ENCODE assay signal across 8 cellular contexts in genomic region chr10:5412277-5412941, GRCh38. TPM values are rescaled to one million over a fixed set of nuclear protein-coding genes. Genes with fewer than 3 reads are reported as not detected.
DNase-seq lines count a peak whose midpoint lies in the region; ATAC-seq and TF ChIP-seq lines count a peak whose summit lies in the region.

NET1 (plus strand) TSS chr10:5412557; CDS start chr10:5412693, 136 bp downstream.

- CTCF ChIA-PET in activated CD4-positive, alpha-beta T cell treated with anti-CD3 and anti-CD28 coated beads for 36 hours (lab: Charles Lee), result no interaction called here

- H3K9ac ChIP-seq in colonic mucosa (ENCODE audit: low read depth in 2 of 2, low read length in 2 of 2), result peak within 1 kb of the TSS; percentile 63 to 82

- POLR2A ChIA-PET in activated CD4-positive, alpha-beta T cell treated with anti-CD3 and anti-CD28 coated beads for 36 hours (lab: Charles Lee), result no interaction called here

- no peaks in the 10 kb centered on the region for H3K9me3 ChIP-seq in colonic mucosa

- H3K27ac Mint-ChIP-seq in activated CD4-positive, alpha-beta T cell treated with anti-CD3 and anti-CD28 coated beads for 36 hours, result peak within 1 kb of the TSS; percentile 61

- TF ChIP-seq CTCF in colonic mucosa (IDR thresholded peaks at IDR 0.05), result no peak

- ATAC-seq in GM19035 (IDR thresholded peaks at IDR 0.05; ENCODE audit: unreplicated experiment) (peak; percentile 98), HG03342 (IDR thresholded peaks at IDR 0.05; ENCODE audit: unreplicated experiment) (peak; percentile 98)
- ATAC-seq in activated CD4-positive, alpha-beta T cell treated with anti-CD3 and anti-CD28 coated beads for 36 hours, result peak; percentile 93

- peaks cover 1% of the 10 kb centered on the region for H3K36me3 Mint-ChIP-seq in activated CD4-positive, alpha-beta T cell treated with anti-CD3 and anti-CD28 coated beads for 36 hours (ENCODE audit: low read depth)

- peaks cover 3% of the 10 kb centered on the region for H3K4me1 Mint-ChIP-seq in activated CD4-positive, alpha-beta T cell treated with anti-CD3 and anti-CD28 coated beads for 36 hours

- intact Hi-C loops in activated CD4-positive, alpha-beta T cell treated with anti-CD3 and anti-CD28 coated beads for 36 hours (cut with DNase I, micrococcal nuclease), result loop anchor here in 1 of 2 experiments (1.0 kb wide), 1 partner anchor 586 kb away; the partner anchor contains the start of gene AKR1E2
- intact Hi-C loops in colonic mucosa (cut with DNase I), result no loop called here

- H3K27ac ChIP-seq in colonic mucosa, result no peak within 1 kb of the TSS
- H3K27ac ChIP-seq in layer of hippocampus (ENCODE audit: low read depth, low read length), result peak within 1 kb of the TSS; percentile 47

- H3K4me3 Mint-ChIP-seq in activated CD4-positive, alpha-beta T cell treated with anti-CD3 and anti-CD28 coated beads for 36 hours, result no peak within 1 kb of the TSS

- no peaks in the 10 kb centered on the region for H3K4me1 ChIP-seq in colonic mucosa

- DNase-seq in Ammon's horn (ENCODE audit: low spot score) (peak; percentile 96), NCI-H446 treated with DMSO at 0.1 percent for 48 hours (lab: John Stamatoyannopoulos, UW) (peak; percentile 90), colonic mucosa (peak; percentile 91)
- DNase-seq in activated CD4-positive, alpha-beta T cell treated with anti-CD3 and anti-CD28 coated beads for 36 hours, result peak; percentile 88
- DNase-seq in stimulated activated CD4-positive, alpha-beta T cell treated with anti-CD3 and anti-CD28 coated beads, Interleukin-1b, Interleukin-23, amount 100 ng/mL, for 4 hours (ENCODE audit: low read depth in 2 of 2), result peak; percentile 48 to 62

- H3K27me3 Mint-ChIP-seq in activated CD4-positive, alpha-beta T cell treated with anti-CD3 and anti-CD28 coated beads for 36 hours, result peaks cover 17% of the 10 kb centered on the region

- peaks cover 2% of the 10 kb centered on the region for H3K9me3 Mint-ChIP-seq in activated CD4-positive, alpha-beta T cell treated with anti-CD3 and anti-CD28 coated beads for 36 hours (ENCODE audit: low read depth)

- no peaks in the 10 kb centered on the region for H3K27me3 ChIP-seq in colonic mucosa
- H3K27me3 ChIP-seq in layer of hippocampus (ENCODE audit: control insufficient read depth, insufficient read depth, low read length), result no peaks in the 10 kb centered on the region

- peak within 1 kb of the TSS; percentile 79 for H3K4me3 ChIP-seq in colonic mucosa

- no peaks in the 10 kb centered on the region for H3K36me3 ChIP-seq in colonic mucosa

RNA-seq across cellular contexts. Expression of gene NET1, which starts in this region (rescaled TPM):
- total RNA-seq in activated CD4-positive, alpha-beta T cell treated with anti-CD3 and anti-CD28 coated beads for 36 hours, result 10 to 100 TPM; 27.8 to 34.8 TPM
- total RNA-seq in colonic mucosa, result 100 to 1,000 TPM; 174 to 455 TPM

Comparison
In these comparisons a context has a peak if more than half of its experiments do, and no peak if none do; other contexts are left out.
1. RNA of gene NET1 (total RNA-seq): 174 to 455 TPM in colonic mucosa; 27.8 to 34.8 TPM in activated CD4-positive, alpha-beta T cell treated with anti-CD3 and anti-CD28 coated beads for 36 hours; every median in the first group is over 4 times any median in the second.
2. Peak in every context shown above with its lines, with median percentiles within 50 percentile points of each other: DNase-seq and ATAC-seq.